Comparison of ENCODE assay signal across 20 cellular contexts in genomic region chr1:117336087-117336817, GRCh38. TPM values are rescaled to one million over a fixed set of nuclear protein-coding genes. Genes with fewer than 3 reads are reported as not detected.
DNase-seq lines count a peak whose midpoint lies in the region; ATAC-seq and TF ChIP-seq lines count a peak whose summit lies in the region.
"Had no signal": no experiment of that assay in that cellular context is flagged by ENCODE, and none has a peak within 500 bp of the region (broad histone marks: within the 10 kb centered on the region; RNA-seq: fewer than 3 reads in every experiment).

No MANE protein-coding gene starts in this region.

- H3K27me3 Mint-ChIP-seq in MCF 10A (ENCODE audit: insufficient read depth, unreplicated experiment): no peaks in the 10 kb centered on the region
- H3K27me3 Mint-ChIP-seq: activated naive CD8-positive, alpha-beta T cell treated with anti-CD3 and anti-CD28 coated beads, Interleukin-2, amount 50 U/mL, for 24 hours; IgD-negative memory B cell had no signal

- DNase-seq in NCI-H2227 (lab: John Stamatoyannopoulos, UW; ENCODE audit: unreplicated experiment) (peak; percentile 13), NCI-H2227 treated with DMSO at 0.1 percent for 48 hours (lab: John Stamatoyannopoulos, UW) (no peak), caudate nucleus (lab: John Stamatoyannopoulos, UW) (peak in 34 of 61 donors; percentile 2 to 55 (median 17)), hippocampal formation (lab: John Stamatoyannopoulos, UW) (peak; percentile 15 to 21), superior temporal gyrus (ENCODE audit: extremely low spot score) (peak; percentile 57), left lobe of liver (ENCODE audit: low spot score) (no peak), MCF 10A (ENCODE audit: unreplicated experiment) (no peak)
- DNase-seq: 8988T; activated CD4-positive, alpha-beta T cell treated with anti-CD3 and anti-CD28 coated beads for 4 hours; activated naive CD8-positive, alpha-beta T cell treated with anti-CD3 and anti-CD28 coated beads, Interleukin-2, amount 50 U/mL, for 24 hours; foreskin fibroblast; H9; NCI-H1694; stimulated activated naive B cell treated with anti-CD40 and anti-IgM and Interleukin-4, amounts not matched to agents 10 μg/mL and 1 μg/mL and 100 μg/mL, for 72 hours had no signal

- H3K4me3 Mint-ChIP-seq in MCF 10A (ENCODE audit: unreplicated experiment): no peak overlapping the region
- H3K4me3 Mint-ChIP-seq: activated naive CD8-positive, alpha-beta T cell treated with anti-CD3 and anti-CD28 coated beads, Interleukin-2, amount 50 U/mL, for 24 hours; activated T-helper 17 cell treated with anti-CD3 and anti-CD28 coated beads, Interleukin-2, amount 50 U/mL, for 72 hours; H9; IgD-negative memory B cell; stimulated activated naive B cell treated with anti-CD40 and anti-IgM and Interleukin-4, amounts not matched to agents 10 μg/mL and 1 μg/mL and 100 μg/mL, for 72 hours had no signal

- BruUV-seq in MCF 10A (replicated peaks; lab: Mats Ljungman, UMichigan): no TSS peak

- no peaks in the 10 kb centered on the region for H3K36me3 Mint-ChIP-seq in MCF 10A (ENCODE audit: insufficient read depth, unreplicated experiment)
- H3K36me3 Mint-ChIP-seq: IgD-negative memory B cell; stimulated activated naive B cell treated with anti-CD40 and anti-IgM and Interleukin-4, amounts not matched to agents 10 μg/mL and 1 μg/mL and 100 μg/mL, for 72 hours had no signal

- H3K27ac ChIP-seq in caudate nucleus (ENCODE audit: low read depth, low read length): peak overlapping the region; percentile 54
- H3K27ac ChIP-seq: breast epithelium, neutrophil, upper lobe of left lung had no signal

- no peak for TF ChIP-seq CTCF in MCF 10A (IDR thresholded peaks at IDR 0.05; ENCODE audit: unreplicated experiment)

- ATAC-seq in left lobe of liver (no peak), GM18520 (IDR thresholded peaks at IDR 0.05; ENCODE audit: unreplicated experiment) (no peak)
- ATAC-seq: activated naive CD8-positive, alpha-beta T cell treated with anti-CD3 and anti-CD28 coated beads, Interleukin-2, amount 50 U/mL, for 24 hours; activated T-helper 17 cell treated with anti-CD3 and anti-CD28 coated beads, Interleukin-2, amount 50 U/mL, for 72 hours; stimulated activated naive B cell treated with anti-CD40 and anti-IgM and Interleukin-4, amounts not matched to agents 10 μg/mL and 1 μg/mL and 100 μg/mL, for 72 hours had no signal

- intact Hi-C loops in MCF 10A (cut with micrococcal nuclease): no loop called here

- POLR2A ChIA-PET in MCF 10A (lab: Yijun Ruan, JAX): interaction anchor here (1.1 kb wide), 1 partner anchor 9 kb away, joined by 3 read pairs; no protein-coding TSS in a partner anchor

- no peak overlapping the region for H3K27ac Mint-ChIP-seq in MCF 10A (ENCODE audit: low read depth, unreplicated experiment)
- H3K27ac Mint-ChIP-seq: activated naive CD8-positive, alpha-beta T cell treated with anti-CD3 and anti-CD28 coated beads, Interleukin-2, amount 50 U/mL, for 24 hours; activated T-helper 17 cell treated with anti-CD3 and anti-CD28 coated beads, Interleukin-2, amount 50 U/mL, for 72 hours; H9; IgD-negative memory B cell; stimulated activated naive B cell treated with anti-CD40 and anti-IgM and Interleukin-4, amounts not matched to agents 10 μg/mL and 1 μg/mL and 100 μg/mL, for 72 hours had no signal

- no peaks in the 10 kb centered on the region for H3K4me1 Mint-ChIP-seq in MCF 10A (ENCODE audit: insufficient read depth, unreplicated experiment)

- CTCF ChIA-PET in MCF 10A (lab: Yijun Ruan, JAX): no interaction called here

- no peaks in the 10 kb centered on the region for H3K9me3 Mint-ChIP-seq in MCF 10A (ENCODE audit: unreplicated experiment)
- H3K9me3 Mint-ChIP-seq: activated naive CD8-positive, alpha-beta T cell treated with anti-CD3 and anti-CD28 coated beads, Interleukin-2, amount 50 U/mL, for 24 hours; activated T-helper 17 cell treated with anti-CD3 and anti-CD28 coated beads, Interleukin-2, amount 50 U/mL, for 72 hours; IgD-negative memory B cell had no signal

RNA-seq across cellular contexts. Expression of gene MAN1A2, which starts 31.0 kb away (rescaled TPM):
- total RNA-seq in left lobe of liver: 32.8 TPM
- 32.0 and 33.4 TPM in 2 replicates for total RNA-seq in MCF 10A (2022)

Comparison
In these comparisons a context has a peak if more than half of its experiments do, and no peak if none do; other contexts are left out.
1. DNase-seq: peak in NCI-H2227 (single experiment), caudate nucleus (34 of 61), hippocampal formation (2 of 2) and superior temporal gyrus (single experiment); none in NCI-H2227 treated with DMSO at 0.1 percent for 48 hours (single experiment), left lobe of liver (single experiment) and MCF 10A (single experiment).